ENCODE assay signal across 10 cellular contexts in the genomic region with DNA sequence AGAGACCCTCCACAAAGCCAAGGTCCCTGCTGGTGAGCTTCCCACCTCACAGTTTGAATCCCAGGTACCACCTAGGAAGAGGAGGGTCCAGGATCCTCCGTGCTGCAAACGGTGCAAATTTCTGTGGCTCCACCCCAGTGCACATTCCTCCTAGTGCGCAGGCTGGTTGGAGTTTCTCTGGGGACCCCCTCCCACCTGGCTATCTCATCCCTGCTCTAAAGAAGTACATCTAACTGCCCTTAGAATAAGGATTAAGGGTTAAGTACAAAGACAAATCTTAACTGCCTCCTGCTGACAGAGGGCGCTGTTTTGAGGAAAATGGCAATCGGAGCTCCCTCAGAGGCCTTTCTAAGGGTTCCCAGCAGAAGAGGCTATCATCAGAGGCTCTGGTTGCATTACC.
DNase-seq lines count a peak whose midpoint lies in the region; ATAC-seq and TF ChIP-seq lines count a peak whose summit lies in the region.
"Had no signal": no experiment of that assay in that cellular context is flagged by ENCODE, and none has a peak within 500 bp of the region (broad histone marks: within the 10 kb centered on the region; RNA-seq: fewer than 3 reads in every experiment).

No MANE protein-coding gene starts in this region.

- no peaks in the 10 kb centered on the region for H3K27me3 ChIP-seq in PC-3 (ENCODE audit: low read length)
- no peaks in the 10 kb centered on the region for H3K27me3 ChIP-seq in CD8-positive, alpha-beta T cell (ENCODE audit: insufficient read depth, low read length)

- H3K4me3 ChIP-seq in PC-3 (ENCODE audit: low read length) = no peak overlapping the region
- H3K4me3 ChIP-seq in CD8-positive, alpha-beta T cell (ENCODE audit: low read depth, low read length) = no peak overlapping the region

- DNase-seq in H4 (ENCODE audit: low spot score) (peak; percentile 36), PC-3 (peak; percentile 54), iPS-NIHi11 (ENCODE audit: low spot score) (peak; percentile 17), 8988T (no peak), sciatic nerve (ENCODE audit: low spot score) (no peak)
- DNase-seq in activated T-cell treated with anti-CD3 and anti-CD28 coated beads, Interleukin-2, amount 50 U/mL, for 4 hours = no peak
- DNase-seq in CD8-positive, alpha-beta T cell = no peak
- DNase-seq: cerebellar nuclear complex, NCI-H510A had no signal

- no peaks in the 10 kb centered on the region for H3K4me1 Mint-ChIP-seq in activated T-cell treated with anti-CD3 and anti-CD28 coated beads, Interleukin-2, amount 50 U/mL, for 4 hours (ENCODE audit: low read depth)
- no peaks in the 10 kb centered on the region for H3K4me1 Mint-ChIP-seq in CD8-positive, alpha-beta T cell (ENCODE audit: low read depth)

- H4K20me1 ChIP-seq in PC-3 (ENCODE audit: low read length) = no peaks in the 10 kb centered on the region

- H3K9me3 ChIP-seq in PC-3 (ENCODE audit: low read length) = no peaks in the 10 kb centered on the region
- H3K9me3 ChIP-seq in CD8-positive, alpha-beta T cell (ENCODE audit: low read length) = no peaks in the 10 kb centered on the region

- POLR2A ChIA-PET in PC-3 (lab: Charles Lee; ENCODE audit: unreplicated experiment) = no interaction called here
- POLR2A ChIA-PET in CD8-positive, alpha-beta T cell (lab: Charles Lee) = no interaction called here

- H3K4me3 Mint-ChIP-seq in activated T-cell treated with anti-CD3 and anti-CD28 coated beads, Interleukin-2, amount 50 U/mL, for 4 hours = no peak overlapping the region
- no peak overlapping the region for H3K4me3 Mint-ChIP-seq in CD8-positive, alpha-beta T cell

- no peak overlapping the region for H3K4me2 ChIP-seq in PC-3 (ENCODE audit: low read length)

- intact Hi-C loops in PC-3 (cut with micrococcal nuclease) = no loop called here
- intact Hi-C loops in CD8-positive, alpha-beta T cell (cut with DNase I, micrococcal nuclease) = no loop called here
- intact Hi-C loops in sciatic nerve (cut with DNase I) = no loop called here

- no peak overlapping the region for H3K27ac Mint-ChIP-seq in CD8-positive, alpha-beta T cell

- no TSS peak for BruUV-seq in PC-3 (replicated peaks; lab: Mats Ljungman, UMichigan)

- H3K36me3 ChIP-seq in PC-3 (ENCODE audit: low read depth, low read length) = no peaks in the 10 kb centered on the region
- H3K36me3 ChIP-seq in CD8-positive, alpha-beta T cell (ENCODE audit: insufficient read depth, low read length) = no peaks in the 10 kb centered on the region

- peak; percentile 48; the same call in 2 of the 3 replicates for TF ChIP-seq CTCF in GM12872 (IDR thresholded peaks at IDR 0.05; ENCODE audit: insufficient read depth, low read depth, low read length)
- TF ChIP-seq CTCF in PC-3 (conservative IDR thresholded peaks at IDR 0.05; ENCODE audit: low read depth, low read length) = peak; percentile 71
- TF ChIP-seq CTCF in CD8-positive, alpha-beta T cell (IDR thresholded peaks at IDR 0.05) = no peak

- H3K9me2 ChIP-seq in PC-3 (replicated peaks; ENCODE audit: low read length) = no peaks in the 10 kb centered on the region

- H3K79me2 ChIP-seq in PC-3 (ENCODE audit: low read length) = no peaks in the 10 kb centered on the region

- ATAC-seq in PC-3 (no peak), sciatic nerve (no peak)
- ATAC-seq in activated T-cell treated with anti-CD3 and anti-CD28 coated beads, Interleukin-2, amount 50 U/mL, for 4 hours = no peak
- ATAC-seq in CD8-positive, alpha-beta T cell = no peak

- CTCF ChIA-PET in PC-3 (lab: Charles Lee) = interaction anchor here (0.7 kb wide), 1 partner anchor 499 kb away, joined by 15 read pairs; no protein-coding TSS in a partner anchor
- CTCF ChIA-PET in CD8-positive, alpha-beta T cell (lab: Charles Lee) = no interaction called here

- no peak overlapping the region for H2AFZ ChIP-seq in PC-3 (ENCODE audit: low read length)

- H3K27me3 Mint-ChIP-seq in activated T-cell treated with anti-CD3 and anti-CD28 coated beads, Interleukin-2, amount 50 U/mL, for 4 hours (ENCODE audit: low read depth) = no peaks in the 10 kb centered on the region
- H3K27me3 Mint-ChIP-seq in CD8-positive, alpha-beta T cell (ENCODE audit: low read depth) = no peaks in the 10 kb centered on the region

- H3K4me1 ChIP-seq in PC-3 (ENCODE audit: insufficient read depth, low read length) = no peaks in the 10 kb centered on the region
- H3K4me1 ChIP-seq in CD8-positive, alpha-beta T cell (ENCODE audit: insufficient read depth, low read length) = no peaks in the 10 kb centered on the region

- H3K9me3 Mint-ChIP-seq in activated T-cell treated with anti-CD3 and anti-CD28 coated beads, Interleukin-2, amount 50 U/mL, for 4 hours = no peaks in the 10 kb centered on the region
- no peaks in the 10 kb centered on the region for H3K9me3 Mint-ChIP-seq in CD8-positive, alpha-beta T cell

- no peaks in the 10 kb centered on the region for H3F3A ChIP-seq in PC-3 (ENCODE audit: low read length, unreplicated experiment)

- no peaks in the 10 kb centered on the region for H3K36me3 Mint-ChIP-seq in activated T-cell treated with anti-CD3 and anti-CD28 coated beads, Interleukin-2, amount 50 U/mL, for 4 hours (ENCODE audit: insufficient read depth)
- H3K36me3 Mint-ChIP-seq in CD8-positive, alpha-beta T cell = no peaks in the 10 kb centered on the region

- no peak overlapping the region for H3K9ac ChIP-seq in PC-3 (ENCODE audit: low read length)

- H3K27ac ChIP-seq in PC-3 (ENCODE audit: low read length) = no peak overlapping the region
- H3K27ac ChIP-seq in CD8-positive, alpha-beta T cell (ENCODE audit: low read depth, low read length) = no peak overlapping the region

Comparison
In these comparisons a context has a peak if more than half of its experiments do, and no peak if none do; other contexts are left out.
1. DNase-seq: peak in H4 (single experiment), PC-3 (single experiment) and iPS-NIHi11 (single experiment); none in activated T-cell treated with anti-CD3 and anti-CD28 coated beads, Interleukin-2, amount 50 U/mL, for 4 hours (single experiment), 8988T (single experiment), CD8-positive, alpha-beta T cell (0 of 7) and sciatic nerve (single experiment).